In the genomic region with DNA sequence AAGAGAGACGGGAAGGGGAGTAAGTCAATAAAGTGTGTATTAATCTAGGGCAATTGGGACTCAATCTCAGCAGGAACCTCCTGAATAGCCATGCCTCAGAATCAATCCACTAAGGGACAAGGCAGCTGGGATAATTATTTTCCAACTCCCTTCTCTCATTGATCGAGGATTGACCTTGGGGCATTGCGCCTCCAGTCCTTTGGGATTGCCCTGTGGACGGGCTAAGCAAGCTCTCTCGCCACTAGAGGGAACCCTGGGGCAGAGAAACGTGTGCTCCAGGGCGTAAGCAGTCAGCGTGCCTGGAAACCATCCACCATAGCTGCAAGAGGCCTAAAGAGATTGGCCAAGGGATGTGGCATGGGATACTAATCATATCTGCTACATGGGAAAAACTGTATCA, we compare ENCODE assay signal across 1 cellular context.
TF ChIP-seq lines count a peak whose summit lies in the region.

No MANE protein-coding gene starts in this region.

TF ChIP-seq in HepG2, 621 proteins besides CTCF, POLR2A, EP300 and RAD21 (continued from another document and continues in another):
- TF ChIP-seq, protein P1, sequence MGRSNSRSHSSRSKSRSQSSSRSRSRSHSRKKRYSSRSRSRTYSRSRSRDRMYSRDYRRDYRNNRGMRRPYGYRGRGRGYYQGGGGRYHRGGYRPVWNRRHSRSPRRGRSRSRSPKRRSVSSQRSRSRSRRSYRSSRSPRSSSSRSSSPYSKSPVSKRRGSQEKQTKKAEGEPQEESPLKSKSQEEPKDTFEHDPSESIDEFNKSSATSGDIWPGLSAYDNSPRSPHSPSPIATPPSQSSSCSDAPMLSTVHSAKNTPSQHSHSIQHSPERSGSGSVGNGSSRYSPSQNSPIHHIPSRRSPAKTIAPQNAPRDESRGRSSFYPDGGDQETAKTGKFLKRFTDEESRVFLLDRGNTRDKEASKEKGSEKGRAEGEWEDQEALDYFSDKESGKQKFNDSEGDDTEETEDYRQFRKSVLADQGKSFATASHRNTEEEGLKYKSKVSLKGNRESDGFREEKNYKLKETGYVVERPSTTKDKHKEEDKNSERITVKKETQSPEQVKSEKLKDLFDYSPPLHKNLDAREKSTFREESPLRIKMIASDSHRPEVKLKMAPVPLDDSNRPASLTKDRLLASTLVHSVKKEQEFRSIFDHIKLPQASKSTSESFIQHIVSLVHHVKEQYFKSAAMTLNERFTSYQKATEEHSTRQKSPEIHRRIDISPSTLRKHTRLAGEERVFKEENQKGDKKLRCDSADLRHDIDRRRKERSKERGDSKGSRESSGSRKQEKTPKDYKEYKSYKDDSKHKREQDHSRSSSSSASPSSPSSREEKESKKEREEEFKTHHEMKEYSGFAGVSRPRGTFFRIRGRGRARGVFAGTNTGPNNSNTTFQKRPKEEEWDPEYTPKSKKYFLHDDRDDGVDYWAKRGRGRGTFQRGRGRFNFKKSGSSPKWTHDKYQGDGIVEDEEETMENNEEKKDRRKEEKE (IDR thresholded peaks at IDR 0.05): no peak
- TF ChIP-seq SIX4 (CRISPR knock-in tag; IDR thresholded peaks at IDR 0.05) (no peak), CEBPG (CRISPR knock-in tag; IDR thresholded peaks at IDR 0.05) (peak; percentile 47; the same call in 1 of the 2 replicates), NR2C2 (CRISPR knock-in tag; IDR thresholded peaks at IDR 0.05; ENCODE audit: borderline replicate concordance) (no peak), ZFY (CRISPR knock-in tag; IDR thresholded peaks at IDR 0.05) (no peak), ZNF713 (CRISPR knock-in tag; IDR thresholded peaks at IDR 0.05) (no peak), PRPF4 (IDR thresholded peaks at IDR 0.05; ENCODE audit: low read depth, low read length, poor library complexity, severe bottlenecking) (no peak), ZNF230 (CRISPR knock-in tag; IDR thresholded peaks at IDR 0.05) (no peak), ZNF451 (CRISPR knock-in tag; IDR thresholded peaks at IDR 0.05) (peak; percentile 43; the same call in 1 of the 2 replicates), ZNF17 (CRISPR knock-in tag; IDR thresholded peaks at IDR 0.05) (no peak), ZNF343 (CRISPR knock-in tag; IDR thresholded peaks at IDR 0.05) (no peak), ZNF280D (CRISPR knock-in tag; IDR thresholded peaks at IDR 0.05) (no peak), SP4 (CRISPR knock-in tag; IDR thresholded peaks at IDR 0.05) (no peak), ZSCAN29 (CRISPR knock-in tag; conservative IDR thresholded peaks at IDR 0.05) (no peak), ZNF678 (CRISPR knock-in tag; IDR thresholded peaks at IDR 0.05) (no peak), MIER2 (CRISPR knock-in tag; IDR thresholded peaks at IDR 0.05) (peak; percentile 83), RXRB (CRISPR knock-in tag; IDR thresholded peaks at IDR 0.05; ENCODE audit: borderline replicate concordance) (peak; percentile 64; the same call in 1 of the 2 replicates), TGIF2 (CRISPR knock-in tag; IDR thresholded peaks at IDR 0.05) (no peak), NFATC3 (CRISPR knock-in tag; IDR thresholded peaks at IDR 0.05) (no peak), KDM6A (CRISPR knock-in tag; IDR thresholded peaks at IDR 0.05; ENCODE audit: low read depth) (no peak), HMG20B (CRISPR knock-in tag; conservative IDR thresholded peaks at IDR 0.05) (no peak), CC2D1A (CRISPR knock-in tag; IDR thresholded peaks at IDR 0.05) (0 out of 2 replicates have a peak, but pooled peaks have one; percentile 43), ZNF350 (CRISPR knock-in tag; IDR thresholded peaks at IDR 0.05; ENCODE audit: borderline replicate concordance, low read depth) (no peak; the same call in 1 of the 2 replicates), ZBTB25 (CRISPR knock-in tag; IDR thresholded peaks at IDR 0.05) (peak; percentile 53; the same call in 1 of the 2 replicates), MYNN (CRISPR knock-in tag; IDR thresholded peaks at IDR 0.05; ENCODE audit: low read depth) (no peak), ZNF234 (CRISPR knock-in tag; conservative IDR thresholded peaks at IDR 0.05) (no peak), ZBTB42 (CRISPR knock-in tag; IDR thresholded peaks at IDR 0.05) (no peak), PBX3 (CRISPR knock-in tag; IDR thresholded peaks at IDR 0.05; ENCODE audit: borderline replicate concordance) (no peak), DR1 (CRISPR knock-in tag; IDR thresholded peaks at IDR 0.05) (no peak), GABPA (IDR thresholded peaks at IDR 0.05; ENCODE audit: low read depth, low read length) (no peak), GABPA (CRISPR knock-in tag; IDR thresholded peaks at IDR 0.05; ENCODE audit: low read depth) (peak; percentile 42), ZNF432 (CRISPR knock-in tag; IDR thresholded peaks at IDR 0.05; ENCODE audit: borderline replicate concordance) (no peak), SATB2 (CRISPR knock-in tag; IDR thresholded peaks at IDR 0.05) (no peak), ZNF512B (CRISPR knock-in tag; IDR thresholded peaks at IDR 0.05; ENCODE audit: borderline replicate concordance) (no peak; the same call in 1 of the 2 replicates), RBAK (CRISPR knock-in tag; IDR thresholded peaks at IDR 0.05) (no peak), ZNF770 (CRISPR knock-in tag; IDR thresholded peaks at IDR 0.05) (no peak)
- TF ChIP-seq, protein P2, sequence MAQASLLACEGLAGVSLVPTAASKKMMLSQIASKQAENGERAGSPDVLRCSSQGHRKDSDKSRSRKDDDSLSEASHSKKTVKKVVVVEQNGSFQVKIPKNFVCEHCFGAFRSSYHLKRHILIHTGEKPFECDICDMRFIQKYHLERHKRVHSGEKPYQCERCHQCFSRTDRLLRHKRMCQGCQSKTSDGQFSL (CRISPR knock-in tag; IDR thresholded peaks at IDR 0.05): no peak
- TF ChIP-seq, protein P3, sequence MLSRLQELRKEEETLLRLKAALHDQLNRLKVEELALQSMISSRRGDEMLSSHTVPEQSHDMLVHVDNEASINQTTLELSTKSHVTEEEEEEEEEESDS (CRISPR knock-in tag; IDR thresholded peaks at IDR 0.05; ENCODE audit: borderline replicate concordance): no peak
- TF ChIP-seq, protein P4, sequence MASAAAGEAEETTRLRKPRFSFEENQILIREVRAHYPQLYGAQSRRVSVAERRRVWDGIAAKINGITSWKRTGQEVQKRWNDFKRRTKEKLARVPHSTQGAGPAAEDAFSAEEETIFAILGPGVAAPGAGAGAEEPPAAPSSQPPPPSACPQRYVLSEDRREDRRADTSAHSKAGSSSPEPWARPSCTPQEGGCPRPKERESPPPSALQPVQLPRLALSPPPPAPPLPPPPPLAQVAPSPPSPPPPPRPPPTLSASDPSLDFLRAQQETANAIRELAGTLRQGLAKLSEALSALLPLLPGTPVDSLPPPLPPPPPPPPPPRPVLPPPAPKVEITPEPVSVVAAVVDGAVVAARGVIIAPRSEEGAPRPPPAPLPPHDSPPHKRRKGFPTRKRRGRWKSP (CRISPR knock-in tag; IDR thresholded peaks at IDR 0.05): no peak; the same call in 1 of the 2 replicates
- TF ChIP-seq, protein P5, sequence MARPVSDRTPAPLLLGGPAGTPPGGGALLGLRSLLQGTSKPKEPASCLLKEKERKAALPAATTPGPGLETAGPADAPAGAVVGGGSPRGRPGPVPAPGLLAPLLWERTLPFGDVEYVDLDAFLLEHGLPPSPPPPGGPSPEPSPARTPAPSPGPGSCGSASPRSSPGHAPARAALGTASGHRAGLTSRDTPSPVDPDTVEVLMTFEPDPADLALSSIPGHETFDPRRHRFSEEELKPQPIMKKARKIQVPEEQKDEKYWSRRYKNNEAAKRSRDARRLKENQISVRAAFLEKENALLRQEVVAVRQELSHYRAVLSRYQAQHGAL (CRISPR knock-in tag; IDR thresholded peaks at IDR 0.05; ENCODE audit: not compliant biosample characterization): no peak
- TF ChIP-seq, protein P6, sequence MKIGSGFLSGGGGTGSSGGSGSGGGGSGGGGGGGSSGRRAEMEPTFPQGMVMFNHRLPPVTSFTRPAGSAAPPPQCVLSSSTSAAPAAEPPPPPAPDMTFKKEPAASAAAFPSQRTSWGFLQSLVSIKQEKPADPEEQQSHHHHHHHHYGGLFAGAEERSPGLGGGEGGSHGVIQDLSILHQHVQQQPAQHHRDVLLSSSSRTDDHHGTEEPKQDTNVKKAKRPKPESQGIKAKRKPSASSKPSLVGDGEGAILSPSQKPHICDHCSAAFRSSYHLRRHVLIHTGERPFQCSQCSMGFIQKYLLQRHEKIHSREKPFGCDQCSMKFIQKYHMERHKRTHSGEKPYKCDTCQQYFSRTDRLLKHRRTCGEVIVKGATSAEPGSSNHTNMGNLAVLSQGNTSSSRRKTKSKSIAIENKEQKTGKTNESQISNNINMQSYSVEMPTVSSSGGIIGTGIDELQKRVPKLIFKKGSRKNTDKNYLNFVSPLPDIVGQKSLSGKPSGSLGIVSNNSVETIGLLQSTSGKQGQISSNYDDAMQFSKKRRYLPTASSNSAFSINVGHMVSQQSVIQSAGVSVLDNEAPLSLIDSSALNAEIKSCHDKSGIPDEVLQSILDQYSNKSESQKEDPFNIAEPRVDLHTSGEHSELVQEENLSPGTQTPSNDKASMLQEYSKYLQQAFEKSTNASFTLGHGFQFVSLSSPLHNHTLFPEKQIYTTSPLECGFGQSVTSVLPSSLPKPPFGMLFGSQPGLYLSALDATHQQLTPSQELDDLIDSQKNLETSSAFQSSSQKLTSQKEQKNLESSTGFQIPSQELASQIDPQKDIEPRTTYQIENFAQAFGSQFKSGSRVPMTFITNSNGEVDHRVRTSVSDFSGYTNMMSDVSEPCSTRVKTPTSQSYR (CRISPR knock-in tag; IDR thresholded peaks at IDR 0.05; ENCODE audit: borderline replicate concordance): no peak
